In genomic region chr4:149785686-149786431, GRCh38 we compare ENCODE assay signal across 22 cellular contexts. TPM values are rescaled to one million over a fixed set of nuclear protein-coding genes. Genes with fewer than 3 reads are reported as not detected.
DNase-seq lines count a peak whose midpoint lies in the region; ATAC-seq and TF ChIP-seq lines count a peak whose summit lies in the region.
"Had no signal": no experiment of that assay in that cellular context is flagged by ENCODE, and none has a peak within 500 bp of the region (broad histone marks: within the 10 kb centered on the region; RNA-seq: fewer than 3 reads in every experiment).

No MANE protein-coding gene starts in this region.

- CTCF ChIA-PET in MCF 10A (lab: Yijun Ruan, JAX) = interaction anchor here (0.6 to 0.8 kb wide), 4 partner anchors 42 to 1764 kb away, joined by 3 to 5 read pairs (median 3); no protein-coding TSS in a partner anchor

- H3K9me3 ChIP-seq in breast epithelium (no peaks in the 10 kb centered on the region), thyroid gland (no peaks in the 10 kb centered on the region), vagina (no peaks in the 10 kb centered on the region)
- H3K9me3 ChIP-seq: gastroesophageal sphincter had no signal

- H3K27ac ChIP-seq in breast epithelium (no peak overlapping the region), thyroid gland (peak overlapping the region in 2 of 3 donors; percentile 44 to 78), vagina (no peak overlapping the region)
- H3K27ac ChIP-seq: 22Rv1, gastroesophageal sphincter had no signal

- TF ChIP-seq POLR2A in breast epithelium (IDR thresholded peaks at IDR 0.05) = no peak
- TF ChIP-seq POLR2A in thyroid gland (IDR thresholded peaks at IDR 0.05) = no peak
- TF ChIP-seq POLR2A in vagina (IDR thresholded peaks at IDR 0.05) = no peak

- ATAC-seq in GM18870 (IDR thresholded peaks at IDR 0.05; ENCODE audit: unreplicated experiment) = no peak
- ATAC-seq: effector memory CD8-positive, alpha-beta T cell; gastroesophageal sphincter; SK-N-SH treated with all-trans-retinoic acid at 6 μM for 48 hours; stimulated activated naive CD8-positive, alpha-beta T cell treated with anti-CD3 and anti-CD28 coated beads, Interleukin-15, Interleukin-2, amounts not matched to agents 100 U/mL and 50 U/mL, for 24 hours had no signal

- H3K4me1 ChIP-seq in breast epithelium (no peaks in the 10 kb centered on the region), thyroid gland (peaks cover 6 to 11% of the 10 kb centered on the region in 2 donors), vagina (no peaks in the 10 kb centered on the region)
- H3K4me1 ChIP-seq: gastroesophageal sphincter had no signal

- intact Hi-C loops in MCF 10A (cut with micrococcal nuclease) = no loop called here
- intact Hi-C loops in breast epithelium (cut with DNase I; ENCODE audit: low total_unique reads) = no loop called here
- intact Hi-C loops in thyroid gland (cut with DNase I) = no loop called here
- intact Hi-C loops in vagina (cut with DNase I) = no loop called here

- POLR2A ChIA-PET in MCF 10A (lab: Yijun Ruan, JAX) = interaction anchor here (0.6 kb wide), 1 partner anchor 62 kb away, joined by 4 read pairs; no protein-coding TSS in a partner anchor

- 53 to 59% methylated on average over 1 of the region's 1 CpG for WGBS in thyroid gland, 2 donors

- H3K27me3 ChIP-seq in breast epithelium = no peaks in the 10 kb centered on the region
- no peaks in the 10 kb centered on the region for H3K27me3 ChIP-seq in thyroid gland
- no peaks in the 10 kb centered on the region for H3K27me3 ChIP-seq in vagina
- H3K27me3 ChIP-seq: gastroesophageal sphincter had no signal

- H3K4me1 Mint-ChIP-seq in MCF 10A (ENCODE audit: insufficient read depth, unreplicated experiment) = peaks cover 33% of the 10 kb centered on the region
- H3K4me1 Mint-ChIP-seq: activated naive CD8-positive, alpha-beta T cell treated with anti-CD3 and anti-CD28 coated beads for 36 hours; central memory CD8-positive, alpha-beta T cell; nephron progenitor cell had no signal

- no peaks in the 10 kb centered on the region for H3K36me3 Mint-ChIP-seq in MCF 10A (ENCODE audit: insufficient read depth, unreplicated experiment)
- H3K36me3 Mint-ChIP-seq: activated naive CD8-positive, alpha-beta T cell treated with anti-CD3 and anti-CD28 coated beads for 36 hours had no signal

- in situ Hi-C loops in astrocyte of the cerebellum (cut with HindIII; ENCODE audit: low sequenced_read_pairs) (no loop called here), G401 (cut with HindIII; ENCODE audit: low sequenced_read_pairs) (no loop called here)

- no peak overlapping the region for H3K4me3 Mint-ChIP-seq in MCF 10A (ENCODE audit: unreplicated experiment)
- H3K4me3 Mint-ChIP-seq: activated naive CD8-positive, alpha-beta T cell treated with anti-CD3 and anti-CD28 coated beads for 36 hours; central memory CD8-positive, alpha-beta T cell; effector memory CD8-positive, alpha-beta T cell; nephron progenitor cell had no signal

- no peak overlapping the region for H3K27ac Mint-ChIP-seq in MCF 10A (ENCODE audit: low read depth, unreplicated experiment)
- H3K27ac Mint-ChIP-seq: activated naive CD8-positive, alpha-beta T cell treated with anti-CD3 and anti-CD28 coated beads for 36 hours; effector memory CD8-positive, alpha-beta T cell; nephron progenitor cell had no signal

- H3K36me3 ChIP-seq in breast epithelium (no peaks in the 10 kb centered on the region), thyroid gland (no peaks in the 10 kb centered on the region), vagina (no peaks in the 10 kb centered on the region)
- H3K36me3 ChIP-seq: gastroesophageal sphincter had no signal

- BruUV-seq in MCF 10A (replicated peaks; lab: Mats Ljungman, UMichigan) = no TSS peak

- peaks cover 16% of the 10 kb centered on the region for H3K9me3 Mint-ChIP-seq in MCF 10A (ENCODE audit: unreplicated experiment)
- H3K9me3 Mint-ChIP-seq: activated naive CD8-positive, alpha-beta T cell treated with anti-CD3 and anti-CD28 coated beads for 36 hours; nephron progenitor cell had no signal

- H3K27me3 Mint-ChIP-seq in MCF 10A (ENCODE audit: insufficient read depth, unreplicated experiment) = no peaks in the 10 kb centered on the region
- H3K27me3 Mint-ChIP-seq: activated naive CD8-positive, alpha-beta T cell treated with anti-CD3 and anti-CD28 coated beads for 36 hours; central memory CD8-positive, alpha-beta T cell; effector memory CD8-positive, alpha-beta T cell had no signal

- TF ChIP-seq CTCF in MCF 10A (IDR thresholded peaks at IDR 0.05; ENCODE audit: unreplicated experiment) (no peak), breast epithelium (IDR thresholded peaks at IDR 0.05) (no peak), astrocyte of the cerebellum (IDR thresholded peaks at IDR 0.05; ENCODE audit: low read depth, low read length, missing control alignments) (no peak), thyroid gland (IDR thresholded peaks at IDR 0.05) (no peak), vagina (IDR thresholded peaks at IDR 0.05) (no peak)

- no peak overlapping the region for H3K4me3 ChIP-seq in breast epithelium
- no peak overlapping the region for H3K4me3 ChIP-seq in astrocyte of the cerebellum (ENCODE audit: low read depth, low read length)
- no peak overlapping the region for H3K4me3 ChIP-seq in thyroid gland (replicated peaks in 1 of 3)
- no peak overlapping the region for H3K4me3 ChIP-seq in vagina
- H3K4me3 ChIP-seq: gastroesophageal sphincter had no signal

- DNase-seq in MCF 10A (ENCODE audit: unreplicated experiment) (peak; percentile 33), breast epithelium (ENCODE audit: low spot score in 2 of 2) (no peak), astrocyte of the cerebellum (ENCODE audit: low read depth) (peak; percentile 57), globus pallidus (ENCODE audit: low spot score) (peak; percentile 20), thyroid gland (peak; percentile 40 to 45), G401 (ENCODE audit: low spot score) (no peak), vagina (ENCODE audit: extremely low spot score in 2 of 2) (no peak)
- DNase-seq: activated CD4-positive, alpha-beta T cell treated with anti-CD3 and anti-CD28 coated beads, Interleukin-2, amount 50 U/mL, for 1 hour; activated naive CD8-positive, alpha-beta T cell treated with anti-CD3 and anti-CD28 coated beads for 36 hours; DMS53; effector memory CD8-positive, alpha-beta T cell; mesenchymal stem cell; NCI-H748 treated with DMSO at 0.1 percent for 48 hours; nephron progenitor cell; stimulated activated naive CD8-positive, alpha-beta T cell treated with anti-CD3 and anti-CD28 coated beads, Interleukin-15, Interleukin-2, amounts not matched to agents 100 U/mL and 50 U/mL, for 24 hours had no signal

RNA-seq across cellular contexts. Expression of gene IQCM, which starts 29.8 kb away (rescaled TPM):
- total RNA-seq in MCF 10A (2022) (not detected in 2 replicates), breast epithelium (not detected), thyroid gland (not detected), vagina (not detected)
- total RNA-seq in G401 (2014; rRNA removed; shearing (Covaris generic)) = not detected in 2 replicates
- total RNA-seq: activated naive CD8-positive, alpha-beta T cell treated with anti-CD3 and anti-CD28 coated beads for 36 hours; gastroesophageal sphincter; pulmonary artery endothelial cell; ureter had no signal

Comparison
In these comparisons a context has a peak if more than half of its experiments do, and no peak if none do; other contexts are left out.
1. DNase-seq: peak in MCF 10A (single experiment), astrocyte of the cerebellum (single experiment), globus pallidus (single experiment) and thyroid gland (2 of 2); none in breast epithelium (0 of 2), G401 (single experiment) and vagina (0 of 2).
2. H3K27ac ChIP-seq: peak in thyroid gland (2 of 3); none in breast epithelium (0 of 2) and vagina (single experiment).